10 cellular contexts compared by ENCODE assay signal in genomic region chr10:124290095-124290795, GRCh38.
DNase-seq lines count a peak whose midpoint lies in the region; ATAC-seq and TF ChIP-seq lines count a peak whose summit lies in the region.
"Had no signal": no experiment of that assay in that cellular context is flagged by ENCODE, and none has a peak within 500 bp of the region (broad histone marks: within the 10 kb centered on the region; RNA-seq: fewer than 3 reads in every experiment).

No MANE protein-coding gene starts in this region.

- peak; percentile 63 for ATAC-seq in activated CD8-positive, alpha-beta memory T cell treated with anti-CD3 and anti-CD28 coated beads, Interleukin-2, amount 10 ng/mL, durations not matched to agents 7 days and 5 days
- peak; percentile 56 for ATAC-seq in stimulated activated memory B cell treated with anti-CD40 and anti-IgM and Interleukin-4, amounts not matched to agents 10 μg/mL and 1 μg/mL and 100 μg/mL, for 72 hours
- ATAC-seq in HG02840 (IDR thresholded peaks at IDR 0.05; ENCODE audit: low FRiP score, unreplicated experiment) (no peak), GM21717 (IDR thresholded peaks at IDR 0.05; ENCODE audit: unreplicated experiment) (no peak), HG02870 (IDR thresholded peaks at IDR 0.05; ENCODE audit: unreplicated experiment) (no peak)

- H3K27ac Mint-ChIP-seq in activated CD8-positive, alpha-beta memory T cell treated with anti-CD3 and anti-CD28 coated beads, Interleukin-2, amount 10 ng/mL, durations not matched to agents 7 days and 5 days, result no peak overlapping the region
- no peak overlapping the region for H3K27ac Mint-ChIP-seq in stimulated activated memory B cell treated with anti-CD40 and anti-IgM and Interleukin-4, amounts not matched to agents 10 μg/mL and 1 μg/mL and 100 μg/mL, for 72 hours
- H3K27ac Mint-ChIP-seq: B cell; T-helper 1 cell treated with Interleukin-12 subunit alpha and Interleukin-12 subunit beta and Interleukin-4 antibody, amounts not matched to agents 30 μg/mL and 1 μg/mL, for 36 hours had no signal

- CTCF ChIA-PET in activated CD8-positive, alpha-beta memory T cell treated with anti-CD3 and anti-CD28 coated beads, Interleukin-2, amount 10 ng/mL, durations not matched to agents 7 days and 5 days (lab: Charles Lee), result no interaction called here

- peak; percentile 52 for DNase-seq in activated CD8-positive, alpha-beta memory T cell treated with anti-CD3 and anti-CD28 coated beads, Interleukin-2, amount 10 ng/mL, durations not matched to agents 7 days and 5 days
- DNase-seq in activated CD8-positive, alpha-beta memory T cell treated with anti-CD3 and anti-CD28 coated beads, Interleukin-2, amount 50 U/mL, for 48 hours, result no peak
- peak; percentile 82 for DNase-seq in HT1080 (ENCODE audit: low read depth)
- peak; percentile 24 to 40 for DNase-seq in cardiac fibroblast (ENCODE audit: low read depth in 2 of 2)

- TF ChIP-seq CTCF in cardiac fibroblast (IDR thresholded peaks at IDR 0.05; ENCODE audit: low read depth, low read length), result no peak

- H3K36me3 Mint-ChIP-seq in activated CD8-positive, alpha-beta memory T cell treated with anti-CD3 and anti-CD28 coated beads, Interleukin-2, amount 10 ng/mL, durations not matched to agents 7 days and 5 days, result no peaks in the 10 kb centered on the region
- H3K36me3 Mint-ChIP-seq in stimulated activated memory B cell treated with anti-CD40 and anti-IgM and Interleukin-4, amounts not matched to agents 10 μg/mL and 1 μg/mL and 100 μg/mL, for 72 hours, result no peaks in the 10 kb centered on the region

- no peaks in the 10 kb centered on the region for H3K27me3 Mint-ChIP-seq in activated CD8-positive, alpha-beta memory T cell treated with anti-CD3 and anti-CD28 coated beads, Interleukin-2, amount 10 ng/mL, durations not matched to agents 7 days and 5 days
- H3K27me3 Mint-ChIP-seq in stimulated activated memory B cell treated with anti-CD40 and anti-IgM and Interleukin-4, amounts not matched to agents 10 μg/mL and 1 μg/mL and 100 μg/mL, for 72 hours, result no peaks in the 10 kb centered on the region
- H3K27me3 Mint-ChIP-seq: B cell had no signal

- no peaks in the 10 kb centered on the region for H3K9me3 Mint-ChIP-seq in activated CD8-positive, alpha-beta memory T cell treated with anti-CD3 and anti-CD28 coated beads, Interleukin-2, amount 10 ng/mL, durations not matched to agents 7 days and 5 days (ENCODE audit: low read depth)
- no peaks in the 10 kb centered on the region for H3K9me3 Mint-ChIP-seq in stimulated activated memory B cell treated with anti-CD40 and anti-IgM and Interleukin-4, amounts not matched to agents 10 μg/mL and 1 μg/mL and 100 μg/mL, for 72 hours
- H3K9me3 Mint-ChIP-seq: T-helper 1 cell treated with Interleukin-12 subunit alpha and Interleukin-12 subunit beta and Interleukin-4 antibody, amounts not matched to agents 30 μg/mL and 1 μg/mL, for 36 hours had no signal

- no peak overlapping the region for H3K4me3 Mint-ChIP-seq in activated CD8-positive, alpha-beta memory T cell treated with anti-CD3 and anti-CD28 coated beads, Interleukin-2, amount 10 ng/mL, durations not matched to agents 7 days and 5 days
- H3K4me3 Mint-ChIP-seq in stimulated activated memory B cell treated with anti-CD40 and anti-IgM and Interleukin-4, amounts not matched to agents 10 μg/mL and 1 μg/mL and 100 μg/mL, for 72 hours, result no peak overlapping the region
- H3K4me3 Mint-ChIP-seq: B cell; T-helper 1 cell treated with Interleukin-12 subunit alpha and Interleukin-12 subunit beta and Interleukin-4 antibody, amounts not matched to agents 30 μg/mL and 1 μg/mL, for 36 hours had no signal

- no peak overlapping the region for H3K4me3 ChIP-seq in cardiac fibroblast (replicated peaks in 1 of 2; ENCODE audit: low read depth in 2 of 2, low read length in 2 of 2)

- peaks cover 13% of the 10 kb centered on the region for H3K4me1 Mint-ChIP-seq in activated CD8-positive, alpha-beta memory T cell treated with anti-CD3 and anti-CD28 coated beads, Interleukin-2, amount 10 ng/mL, durations not matched to agents 7 days and 5 days
- H3K4me1 Mint-ChIP-seq in stimulated activated memory B cell treated with anti-CD40 and anti-IgM and Interleukin-4, amounts not matched to agents 10 μg/mL and 1 μg/mL and 100 μg/mL, for 72 hours, result peaks cover 23% of the 10 kb centered on the region

Comparison
In these comparisons a context has a peak if more than half of its experiments do, and no peak if none do; other contexts are left out.
1. ATAC-seq: peak in activated CD8-positive, alpha-beta memory T cell treated with anti-CD3 and anti-CD28 coated beads, Interleukin-2, amount 10 ng/mL, durations not matched to agents 7 days and 5 days (single experiment) and stimulated activated memory B cell treated with anti-CD40 and anti-IgM and Interleukin-4, amounts not matched to agents 10 μg/mL and 1 μg/mL and 100 μg/mL, for 72 hours (single experiment); none in HG02840 (single experiment), GM21717 (single experiment) and HG02870 (single experiment).